20 cellular contexts compared by ENCODE assay signal in genomic region chr9:19703702-19704101, GRCh38.
"Had no signal": no experiment of that assay in that cellular context is flagged by ENCODE, and none has a peak within 500 bp of the region (broad histone marks: within the 10 kb centered on the region; RNA-seq: fewer than 3 reads in every experiment).

No MANE protein-coding gene starts in this region.

- H3K36me3 Mint-ChIP-seq: memory B cell, mesothelial cell of epicardium, natural killer cell had no signal

- FAIRE-seq: islet of Langerhans, small intestine had no signal

- DNase-seq: colonic mucosa; dermis blood vessel endothelial cell; effector CD4-positive, alpha-beta T cell; heart left ventricle; left lung; lower lobe of right lung; natural killer cell; ovary; small intestine; stimulated activated CD4-positive, alpha-beta T cell treated with anti-CD3 and anti-CD28 coated beads, Interleukin-12 subunit alpha, Interleukin-12 subunit beta, amount 100 ng/mL, for 4 hours; stimulated activated naive CD4-positive, alpha-beta T cell treated with Interleukin-2 at 50 U/mL for 16 hours; tibial artery; upper lobe of left lung; uterus had no signal

- H3K9me3 Mint-ChIP-seq: memory B cell, mesothelial cell of epicardium, neural crest cell had no signal

- H3K27ac ChIP-seq: colonic mucosa, heart left ventricle, left lung, lower lobe of right lung, ovary, right atrium auricular region, suprapubic skin, tibial artery, upper lobe of left lung, uterus had no signal

- H3K9me3 ChIP-seq: colonic mucosa, heart left ventricle, left lung, lower lobe of right lung, ovary, right atrium auricular region, suprapubic skin, tibial artery, upper lobe of left lung, uterus had no signal

- H3K4me1 Mint-ChIP-seq: memory B cell, mesothelial cell of epicardium, natural killer cell, neural crest cell had no signal

- ATAC-seq: heart left ventricle, left lung, lower lobe of right lung, natural killer cell had no signal

- H3K27me3 ChIP-seq: colonic mucosa, heart left ventricle, left lung, ovary, right atrium auricular region, suprapubic skin, tibial artery, upper lobe of left lung, uterus had no signal

- H3K4me1 ChIP-seq: colonic mucosa, heart left ventricle, left lung, lower lobe of right lung, right atrium auricular region, suprapubic skin, tibial artery, upper lobe of left lung, uterus had no signal

- H3K27ac Mint-ChIP-seq: memory B cell, mesothelial cell of epicardium, natural killer cell had no signal

- H3K4me3 ChIP-seq: colonic mucosa, heart left ventricle, left lung, lower lobe of right lung, ovary, right atrium auricular region, suprapubic skin, tibial artery, upper lobe of left lung, uterus had no signal

- H3K4me3 Mint-ChIP-seq: memory B cell, mesothelial cell of epicardium, natural killer cell, neural crest cell had no signal

- H3K27me3 Mint-ChIP-seq: memory B cell had no signal

- H3K36me3 ChIP-seq: colonic mucosa, heart left ventricle, left lung, lower lobe of right lung, ovary, right atrium auricular region, suprapubic skin, tibial artery, upper lobe of left lung, uterus had no signal
